Comparison of ENCODE assay signal across 2 cellular contexts in the genomic region with DNA sequence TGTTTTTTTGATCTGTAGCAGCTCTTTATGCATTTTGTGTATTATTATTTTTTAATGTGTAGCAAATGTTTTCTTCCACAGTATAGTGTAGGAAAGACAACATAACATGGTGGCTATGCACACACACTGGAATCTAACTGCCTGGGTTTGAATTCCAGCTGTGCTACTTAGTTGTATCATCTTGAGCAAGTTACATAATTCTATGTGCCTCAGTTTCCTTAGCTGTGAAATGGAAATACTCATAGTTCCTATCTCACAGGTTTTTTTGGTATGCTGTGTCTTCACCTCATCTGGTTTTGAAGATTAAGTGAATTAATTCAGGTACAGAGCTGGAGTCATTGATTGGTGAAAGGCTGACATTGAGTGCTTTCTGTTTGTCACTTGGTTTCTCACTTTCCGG.
TF ChIP-seq lines count a peak whose summit lies in the region.

No MANE protein-coding gene starts in this region.

TF ChIP-seq in GM12878, 131 proteins besides CTCF, POLR2A, EP300 and RAD21:
- no peak for TF ChIP-seq SMC3 (IDR thresholded peaks at IDR 0.05; ENCODE audit: borderline replicate concordance, low read length)
- TF ChIP-seq TCF12 (IDR thresholded peaks at IDR 0.05; ENCODE audit: low read depth, low read length), result no peak
- TF ChIP-seq, protein P1, sequence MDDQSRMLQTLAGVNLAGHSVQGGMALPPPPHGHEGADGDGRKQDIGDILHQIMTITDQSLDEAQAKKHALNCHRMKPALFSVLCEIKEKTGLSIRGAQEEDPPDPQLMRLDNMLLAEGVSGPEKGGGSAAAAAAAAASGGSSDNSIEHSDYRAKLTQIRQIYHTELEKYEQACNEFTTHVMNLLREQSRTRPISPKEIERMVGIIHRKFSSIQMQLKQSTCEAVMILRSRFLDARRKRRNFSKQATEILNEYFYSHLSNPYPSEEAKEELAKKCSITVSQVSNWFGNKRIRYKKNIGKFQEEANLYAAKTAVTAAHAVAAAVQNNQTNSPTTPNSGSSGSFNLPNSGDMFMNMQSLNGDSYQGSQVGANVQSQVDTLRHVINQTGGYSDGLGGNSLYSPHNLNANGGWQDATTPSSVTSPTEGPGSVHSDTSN (IDR thresholded peaks at IDR 0.05; ENCODE audit: insufficient replicate concordance, low read depth, low read length), result no peak
- TF ChIP-seq, protein P2, sequence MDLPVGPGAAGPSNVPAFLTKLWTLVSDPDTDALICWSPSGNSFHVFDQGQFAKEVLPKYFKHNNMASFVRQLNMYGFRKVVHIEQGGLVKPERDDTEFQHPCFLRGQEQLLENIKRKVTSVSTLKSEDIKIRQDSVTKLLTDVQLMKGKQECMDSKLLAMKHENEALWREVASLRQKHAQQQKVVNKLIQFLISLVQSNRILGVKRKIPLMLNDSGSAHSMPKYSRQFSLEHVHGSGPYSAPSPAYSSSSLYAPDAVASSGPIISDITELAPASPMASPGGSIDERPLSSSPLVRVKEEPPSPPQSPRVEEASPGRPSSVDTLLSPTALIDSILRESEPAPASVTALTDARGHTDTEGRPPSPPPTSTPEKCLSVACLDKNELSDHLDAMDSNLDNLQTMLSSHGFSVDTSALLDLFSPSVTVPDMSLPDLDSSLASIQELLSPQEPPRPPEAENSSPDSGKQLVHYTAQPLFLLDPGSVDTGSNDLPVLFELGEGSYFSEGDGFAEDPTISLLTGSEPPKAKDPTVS (IDR thresholded peaks at IDR 0.05; ENCODE audit: low read depth, low read length), result no peak
- no peak for TF ChIP-seq PAX8 (IDR thresholded peaks at IDR 0.05)
- no peak for TF ChIP-seq ETV6 (conservative IDR thresholded peaks at IDR 0.05 in 1 of 2, IDR thresholded peaks at IDR 0.05 in 1 of 2; ENCODE audit: borderline replicate concordance in 1 of 2, low read depth in 1 of 2)
- no peak for TF ChIP-seq KDM1A (IDR thresholded peaks at IDR 0.05; ENCODE audit: borderline replicate concordance)
- no peak for TF ChIP-seq CHD1 (IDR thresholded peaks at IDR 0.05; ENCODE audit: low read depth, low read length)
- no peak for TF ChIP-seq JUND (IDR thresholded peaks at IDR 0.05; ENCODE audit: low read depth, low read length)
- TF ChIP-seq MXI1 (IDR thresholded peaks at IDR 0.05; ENCODE audit: low read depth, low read length), result no peak
- no peak for TF ChIP-seq CREB1 (IDR thresholded peaks at IDR 0.05; ENCODE audit: low read depth)
- TF ChIP-seq, protein P3, sequence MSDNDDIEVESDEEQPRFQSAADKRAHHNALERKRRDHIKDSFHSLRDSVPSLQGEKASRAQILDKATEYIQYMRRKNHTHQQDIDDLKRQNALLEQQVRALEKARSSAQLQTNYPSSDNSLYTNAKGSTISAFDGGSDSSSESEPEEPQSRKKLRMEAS (IDR thresholded peaks at IDR 0.05; ENCODE audit: low read depth, low read length), result no peak
- no peak for TF ChIP-seq POU2F2 (IDR thresholded peaks at IDR 0.05; ENCODE audit: borderline replicate concordance, low read depth, low read length)
- TF ChIP-seq RBBP5 (conservative IDR thresholded peaks at IDR 0.05), result no peak
- no peak for TF ChIP-seq NFYA (IDR thresholded peaks at IDR 0.05; ENCODE audit: borderline replicate concordance, low read depth, low read length)
- TF ChIP-seq SMAD5 (IDR thresholded peaks at IDR 0.05; ENCODE audit: low read depth), result no peak
- no peak for TF ChIP-seq ZNF384 (IDR thresholded peaks at IDR 0.05; ENCODE audit: borderline replicate concordance, low read depth, low read length)

TF ChIP-seq in HEK293T, 16 proteins besides CTCF, POLR2A, EP300 and RAD21:
- TF ChIP-seq ZNF384 (IDR thresholded peaks at IDR 0.05) (no peak), HDGF (IDR thresholded peaks at IDR 0.05; ENCODE audit: borderline replicate concordance) (no peak), LEF1 (IDR thresholded peaks at IDR 0.05; ENCODE audit: borderline replicate concordance) (no peak), SUZ12 (IDR thresholded peaks at IDR 0.05) (no peak), FOXM1 (IDR thresholded peaks at IDR 0.05; ENCODE audit: borderline replicate concordance) (no peak), SP1 (IDR thresholded peaks at IDR 0.05) (no peak), NFRKB (IDR thresholded peaks at IDR 0.05) (no peak), ELF4 (IDR thresholded peaks at IDR 0.05) (no peak), ARNT (IDR thresholded peaks at IDR 0.05) (no peak), TARDBP (IDR thresholded peaks at IDR 0.05) (no peak), BHLHE40 (IDR thresholded peaks at IDR 0.05; ENCODE audit: borderline replicate concordance) (no peak)
- TF ChIP-seq, protein P4, sequence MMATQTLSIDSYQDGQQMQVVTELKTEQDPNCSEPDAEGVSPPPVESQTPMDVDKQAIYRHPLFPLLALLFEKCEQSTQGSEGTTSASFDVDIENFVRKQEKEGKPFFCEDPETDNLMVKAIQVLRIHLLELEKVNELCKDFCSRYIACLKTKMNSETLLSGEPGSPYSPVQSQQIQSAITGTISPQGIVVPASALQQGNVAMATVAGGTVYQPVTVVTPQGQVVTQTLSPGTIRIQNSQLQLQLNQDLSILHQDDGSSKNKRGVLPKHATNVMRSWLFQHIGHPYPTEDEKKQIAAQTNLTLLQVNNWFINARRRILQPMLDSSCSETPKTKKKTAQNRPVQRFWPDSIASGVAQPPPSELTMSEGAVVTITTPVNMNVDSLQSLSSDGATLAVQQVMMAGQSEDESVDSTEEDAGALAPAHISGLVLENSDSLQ (IDR thresholded peaks at IDR 0.05), result no peak
